29 cellular contexts compared by ENCODE assay signal in genomic region chr6:161044335-161044734, GRCh38.
"Had no signal": no experiment of that assay in that cellular context is flagged by ENCODE, and none has a peak within 500 bp of the region (broad histone marks: within the 10 kb centered on the region; RNA-seq: fewer than 3 reads in every experiment).

No MANE protein-coding gene starts in this region.

- FAIRE-seq: islet of Langerhans, TTC549 had no signal

- H3K27me3 ChIP-seq: body of pancreas, neutrophil, suprapubic skin, tibial artery had no signal

- H3K9ac ChIP-seq: parathyroid adenoma had no signal

- H2AFZ ChIP-seq: parathyroid adenoma had no signal

- H3K9me3 ChIP-seq: body of pancreas, neutrophil, psoas muscle, suprapubic skin, tibial artery had no signal

- ATAC-seq: body of pancreas; effector memory CD8-positive, alpha-beta T cell; left cardiac atrium; left ventricle myocardium superior had no signal

- H3K4me1 Mint-ChIP-seq: mesothelial cell of epicardium, nephron progenitor cell had no signal

- H3K4me3 ChIP-seq: body of pancreas, psoas muscle, suprapubic skin, tibial artery had no signal

- H3K27ac ChIP-seq: body of pancreas, neutrophil, parathyroid adenoma, psoas muscle, suprapubic skin, tibial artery, VCaP had no signal

- H3K4me3 Mint-ChIP-seq: activated CD4-positive, alpha-beta memory T cell treated with anti-CD3 and anti-CD28 coated beads, Interleukin-2, amount 10 ng/mL, durations not matched to agents 7 days and 5 days; activated CD4-positive, alpha-beta T cell treated with anti-CD3 and anti-CD28 coated beads, Interleukin-2, amount 10 ng/mL, durations not matched to agents 24 days and 14 days; activated T-cell treated with anti-CD3 and anti-CD28 coated beads, Interleukin-2, amount 50 U/mL, for 24 hours; effector memory CD8-positive, alpha-beta T cell; mesothelial cell of epicardium; naive B cell; nephron progenitor cell had no signal

- DNase-seq: activated CD4-positive, alpha-beta memory T cell treated with anti-CD3 and anti-CD28 coated beads, Interleukin-2, amount 10 ng/mL, durations not matched to agents 7 days and 5 days; activated CD4-positive, alpha-beta T cell treated with anti-CD3 and anti-CD28 coated beads, Interleukin-2, amount 10 ng/mL, durations not matched to agents 24 days and 14 days; activated CD4-positive, CD25-positive, alpha-beta regulatory T cell treated with anti-CD3 and anti-CD28 coated beads, Interleukin-2, amount 50 U/mL, for 72 hours; activated CD8-positive, alpha-beta memory T cell treated with anti-CD3 and anti-CD28 coated beads, Interleukin-2, amount 50 U/mL, for 48 hours; activated gamma-delta T cell treated with Interleukin-2 at 50 U/mL for 16 hours; activated naive CD4-positive, alpha-beta T cell treated with anti-CD3 and anti-CD28 coated beads, Interleukin-2, amount 50 U/mL, for 16 hours; activated T-cell treated with anti-CD3 and anti-CD28 coated beads, Interleukin-2, amount 50 U/mL, for 24 hours; body of pancreas; cortex of kidney; effector memory CD8-positive, alpha-beta T cell; foreskin fibroblast; left cardiac atrium; left ventricle myocardium superior; naive B cell; nephron progenitor cell; psoas muscle; stimulated activated CD4-positive, alpha-beta T cell treated with anti-CD3 and anti-CD28 coated beads, Interleukin-15, amount 100 ng/mL, for 24 hours; stimulated activated CD4-positive, alpha-beta T cell treated with anti-CD3 and anti-CD28 coated beads, Interleukin-2, amount 100 ng/mL, for 24 hours; stimulated activated naive CD4-positive, alpha-beta T cell; T-helper 1 cell; T-helper 9 cell; tibial artery had no signal

- H3K27me3 Mint-ChIP-seq: activated CD4-positive, alpha-beta memory T cell treated with anti-CD3 and anti-CD28 coated beads, Interleukin-2, amount 10 ng/mL, durations not matched to agents 7 days and 5 days; activated CD4-positive, alpha-beta T cell treated with anti-CD3 and anti-CD28 coated beads, Interleukin-2, amount 10 ng/mL, durations not matched to agents 24 days and 14 days; activated T-cell treated with anti-CD3 and anti-CD28 coated beads, Interleukin-2, amount 50 U/mL, for 24 hours; effector memory CD8-positive, alpha-beta T cell; naive B cell had no signal

- H3K9me3 Mint-ChIP-seq: activated CD4-positive, alpha-beta memory T cell treated with anti-CD3 and anti-CD28 coated beads, Interleukin-2, amount 10 ng/mL, durations not matched to agents 7 days and 5 days; activated CD4-positive, alpha-beta T cell treated with anti-CD3 and anti-CD28 coated beads, Interleukin-2, amount 10 ng/mL, durations not matched to agents 24 days and 14 days; activated T-cell treated with anti-CD3 and anti-CD28 coated beads, Interleukin-2, amount 50 U/mL, for 24 hours; effector memory CD8-positive, alpha-beta T cell; mesothelial cell of epicardium; nephron progenitor cell had no signal

- H3K4me1 ChIP-seq: parathyroid adenoma, tibial artery had no signal

- H3K27ac Mint-ChIP-seq: activated CD4-positive, alpha-beta memory T cell treated with anti-CD3 and anti-CD28 coated beads, Interleukin-2, amount 10 ng/mL, durations not matched to agents 7 days and 5 days; activated CD4-positive, alpha-beta T cell treated with anti-CD3 and anti-CD28 coated beads, Interleukin-2, amount 10 ng/mL, durations not matched to agents 24 days and 14 days; activated T-cell treated with anti-CD3 and anti-CD28 coated beads, Interleukin-2, amount 50 U/mL, for 24 hours; mesothelial cell of epicardium; nephron progenitor cell had no signal
